ENCODE assay signal across 9 cellular contexts in genomic region chr9:124855944-124856773, GRCh38.
DNase-seq lines count a peak whose midpoint lies in the region; ATAC-seq and TF ChIP-seq lines count a peak whose summit lies in the region.
"Had no signal": no experiment of that assay in that cellular context is flagged by ENCODE, and none has a peak within 500 bp of the region (broad histone marks: within the 10 kb centered on the region; RNA-seq: fewer than 3 reads in every experiment).

No MANE protein-coding gene starts in this region.

- H3K9ac ChIP-seq in HUES48 (ENCODE audit: low read depth, low read length) = no peak overlapping the region
- H3K9ac ChIP-seq: BLaER1 had no signal

- no peak overlapping the region for H3K27ac Mint-ChIP-seq in nephron

- peak; percentile 32 to 73 for DNase-seq in NCI-H524 (lab: John Stamatoyannopoulos, UW)
- no peak for DNase-seq in NCI-H524 treated with DMSO at 0.1 percent for 48 hours (lab: John Stamatoyannopoulos, UW)

- H3K4me3 ChIP-seq in HUES48 (ENCODE audit: low read depth, low read length) (no peak overlapping the region), WI38 (ENCODE audit: low read depth, low read length) (no peak overlapping the region)
- H3K4me3 ChIP-seq: BLaER1 had no signal

- peaks cover 32% of the 10 kb centered on the region for H3K4me1 Mint-ChIP-seq in nephron

- H3K27me3 Mint-ChIP-seq in nephron (ENCODE audit: low read depth) = peaks cover 2% of the 10 kb centered on the region

- peak overlapping the region; percentile 73 for H3K27ac ChIP-seq in HUES48 (ENCODE audit: low read depth, low read length)
- H3K27ac ChIP-seq: BLaER1 had no signal

- peaks cover 30% of the 10 kb centered on the region for H3K36me3 Mint-ChIP-seq in nephron (ENCODE audit: low read depth)

- peak; percentile 35; the same call in 1 of the 2 replicates for TF ChIP-seq CTCF in WI38 (IDR thresholded peaks at IDR 0.05; ENCODE audit: low read depth, low read length)
- TF ChIP-seq CTCF in nephron (IDR thresholded peaks at IDR 0.05; ENCODE audit: unreplicated experiment in 3 of 3) = peak; percentile 19 to 26 (median 21)

- H3K4me3 Mint-ChIP-seq in nephron = no peak overlapping the region

- H3K9me3 Mint-ChIP-seq in nephron = no peaks in the 10 kb centered on the region

- H3K27me3 ChIP-seq in HUES48 (ENCODE audit: control insufficient read depth, insufficient read depth, low read length) = no peaks in the 10 kb centered on the region
- H3K27me3 ChIP-seq: BLaER1 had no signal

- peaks cover 45% of the 10 kb centered on the region for H3K36me3 ChIP-seq in HUES48 (ENCODE audit: control insufficient read depth, insufficient read depth, low read length)

- H3K4me1 ChIP-seq in HUES48 (ENCODE audit: control insufficient read depth, insufficient read depth, low read length) = peaks cover 8% of the 10 kb centered on the region; the same call in 1 of the 2 replicates

- H3K9me3 ChIP-seq in HUES48 (ENCODE audit: control insufficient read depth, insufficient read depth, low read length) = no peaks in the 10 kb centered on the region
- H3K9me3 ChIP-seq: BLaER1 had no signal

- ATAC-seq in HG02938 (IDR thresholded peaks at IDR 0.05; ENCODE audit: unreplicated experiment) (no peak), GM19328 (IDR thresholded peaks at IDR 0.05; ENCODE audit: unreplicated experiment) (no peak), GM21423 (IDR thresholded peaks at IDR 0.05; ENCODE audit: unreplicated experiment) (no peak)
